In the genomic region with DNA sequence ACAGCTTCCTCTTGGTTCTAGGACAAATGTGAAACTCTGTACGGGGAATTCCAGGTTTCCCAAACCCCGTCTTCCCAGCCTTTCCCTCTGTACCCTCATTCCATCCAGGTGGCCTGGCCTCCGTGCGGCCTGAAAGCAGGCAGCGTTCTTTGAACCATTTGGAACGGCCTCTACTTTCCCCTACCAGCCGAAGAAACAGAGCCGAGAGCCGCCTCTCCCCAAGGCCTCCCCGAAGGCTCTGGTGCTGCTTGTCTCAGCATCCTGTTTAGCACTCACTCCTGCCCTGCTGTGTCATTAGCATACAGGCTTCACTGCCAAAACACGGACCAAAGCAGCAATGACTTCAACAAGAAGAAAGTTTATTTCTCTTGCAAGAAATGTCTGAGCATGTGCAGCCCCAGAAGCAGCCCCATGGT, we compare ENCODE assay signal across 26 cellular contexts.
"Had no signal": no experiment of that assay in that cellular context is flagged by ENCODE, and none has a peak within 500 bp of the region (broad histone marks: within the 10 kb centered on the region; RNA-seq: fewer than 3 reads in every experiment).

No MANE protein-coding gene starts in this region.

- H3K4me3 ChIP-seq: Peyer's patch, SJSA1 had no signal

- H3K9me3 ChIP-seq: Peyer's patch, SJSA1 had no signal

- H3K36me3 ChIP-seq: Peyer's patch, SJSA1 had no signal

- H3K36me3 Mint-ChIP-seq: activated CD4-positive, alpha-beta memory T cell treated with anti-CD3 and anti-CD28 coated beads for 36 hours; activated naive CD8-positive, alpha-beta T cell; brain had no signal

- H3K9me3 Mint-ChIP-seq: activated CD4-positive, alpha-beta memory T cell treated with anti-CD3 and anti-CD28 coated beads for 36 hours; activated CD4-positive, alpha-beta T cell treated with anti-CD3 and anti-CD28 coated beads, Interleukin-2, amount 10 ng/mL, durations not matched to agents 7 days and 5 days; activated naive CD4-positive, alpha-beta T cell treated with anti-CD3 and anti-CD28 coated beads for 36 hours; activated T-cell treated with anti-CD3 and anti-CD28 coated beads, Interleukin-2, amount 50 U/mL, for 4 hours; T-helper 1 cell treated with Interleukin-12 subunit alpha and Interleukin-12 subunit beta and Interleukin-4 antibody, amounts not matched to agents 30 μg/mL and 1 μg/mL, for 36 hours had no signal

- H3K27me3 ChIP-seq: Peyer's patch, SJSA1 had no signal

- H3K27ac ChIP-seq: SJSA1 had no signal

- H3K27ac Mint-ChIP-seq: activated B cell treated with CpG ODN at 0.5 μM for 24 hours; activated CD4-positive, alpha-beta memory T cell treated with anti-CD3 and anti-CD28 coated beads for 36 hours; activated CD4-positive, alpha-beta T cell treated with anti-CD3 and anti-CD28 coated beads, Interleukin-2, amount 10 ng/mL, durations not matched to agents 7 days and 5 days; activated naive CD4-positive, alpha-beta T cell treated with anti-CD3 and anti-CD28 coated beads for 36 hours; activated naive CD8-positive, alpha-beta T cell; brain; T-helper 1 cell treated with Interleukin-12 subunit alpha and Interleukin-12 subunit beta and Interleukin-4 antibody, amounts not matched to agents 30 μg/mL and 1 μg/mL, for 36 hours had no signal

- ATAC-seq: activated T-cell treated with anti-CD3 and anti-CD28 coated beads, Interleukin-2, amount 50 U/mL, for 4 hours; SK-N-SH treated with all-trans-retinoic acid at 6 μM for 48 hours had no signal

- H3K4me1 Mint-ChIP-seq: activated B cell treated with CpG ODN at 0.5 μM for 24 hours, brain had no signal

- H3K4me3 Mint-ChIP-seq: activated B cell treated with CpG ODN at 0.5 μM for 24 hours; activated CD4-positive, alpha-beta memory T cell treated with anti-CD3 and anti-CD28 coated beads for 36 hours; activated CD4-positive, alpha-beta T cell treated with anti-CD3 and anti-CD28 coated beads, Interleukin-2, amount 10 ng/mL, durations not matched to agents 7 days and 5 days; activated naive CD4-positive, alpha-beta T cell treated with anti-CD3 and anti-CD28 coated beads for 36 hours; activated naive CD8-positive, alpha-beta T cell; activated T-cell treated with anti-CD3 and anti-CD28 coated beads, Interleukin-2, amount 50 U/mL, for 4 hours; brain; T-helper 1 cell treated with Interleukin-12 subunit alpha and Interleukin-12 subunit beta and Interleukin-4 antibody, amounts not matched to agents 30 μg/mL and 1 μg/mL, for 36 hours had no signal

- DNase-seq: activated B cell treated with CpG ODN at 0.5 μM for 24 hours; activated CD4-positive, alpha-beta memory T cell treated with anti-CD3 and anti-CD28 coated beads for 36 hours; activated CD4-positive, alpha-beta T cell treated with anti-CD3 and anti-CD28 coated beads for 1 hour; activated CD4-positive, alpha-beta T cell treated with anti-CD3 and anti-CD28 coated beads, Interleukin-2, amount 10 ng/mL, durations not matched to agents 7 days and 5 days; activated CD8-positive, alpha-beta memory T cell treated with anti-CD3 and anti-CD28 coated beads for 24 hours; activated gamma-delta T cell; activated naive CD4-positive, alpha-beta T cell treated with anti-CD3 and anti-CD28 coated beads for 36 hours; activated T-cell treated with anti-CD3 and anti-CD28 coated beads, Interleukin-2, amount 50 U/mL, for 4 hours; amygdala; cerebellar nuclear complex; Karpas-422; MM.1S; NCI-H1105; NCI-H146; NCI-H187 treated with DMSO at 0.1 percent for 48 hours; NCI-H2081 treated with DMSO at 0.1 percent for 48 hours; NCI-H446; NCI-H524; SHP77 had no signal

- FAIRE-seq: astrocyte had no signal
